In the genomic region with DNA sequence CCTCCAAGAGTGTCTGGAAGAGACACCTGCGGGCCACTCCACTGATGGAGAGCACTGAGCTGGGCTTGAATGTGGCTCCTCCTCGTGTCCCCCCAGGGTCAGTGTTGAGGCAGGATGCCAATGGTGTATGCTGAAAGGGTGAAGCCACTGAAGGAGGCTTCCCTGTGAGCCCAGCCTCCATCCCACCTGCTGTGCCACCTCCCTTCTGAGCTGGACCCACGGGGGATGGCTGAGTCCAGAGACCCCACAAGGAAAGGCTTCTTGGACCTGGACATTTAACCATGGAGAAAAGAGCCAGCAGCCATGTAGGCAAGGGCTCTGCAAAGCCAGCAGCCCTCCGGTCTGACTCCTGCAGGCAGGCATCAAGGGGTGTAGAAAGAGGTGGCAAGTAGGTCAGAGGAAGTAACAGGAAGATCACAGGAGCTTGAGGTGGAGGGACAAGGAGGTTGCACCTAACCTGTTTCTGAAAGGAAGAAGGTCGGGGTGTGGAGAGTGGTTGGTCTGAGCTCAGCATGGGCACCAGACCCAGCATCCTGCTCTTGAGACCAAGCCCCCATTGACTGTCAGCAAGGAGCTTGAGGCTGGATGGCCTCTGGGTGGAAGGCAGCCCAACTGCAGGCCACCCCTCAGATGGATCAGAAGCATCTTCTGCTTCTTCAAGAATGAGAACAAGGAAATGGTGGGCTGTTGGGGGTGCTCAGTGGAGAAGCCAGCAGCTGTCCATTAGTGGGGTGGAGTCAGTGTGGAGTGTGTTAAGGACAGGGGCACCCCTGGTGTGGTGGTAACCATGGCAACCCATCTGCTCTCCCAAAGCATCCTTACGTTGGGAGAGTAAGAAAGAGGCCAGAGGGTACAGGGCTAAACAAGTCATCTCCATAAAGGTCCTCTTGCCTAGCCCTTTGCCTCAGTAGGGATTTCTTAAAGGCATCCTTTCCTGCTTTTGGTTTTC, we compare ENCODE assay signal across 10 cellular contexts.
DNase-seq lines count a peak whose midpoint lies in the region; TF ChIP-seq lines count a peak whose summit lies in the region.
"Had no signal": no experiment of that assay in that cellular context is flagged by ENCODE, and none has a peak within 500 bp of the region (broad histone marks: within the 10 kb centered on the region; RNA-seq: fewer than 3 reads in every experiment).

No MANE protein-coding gene starts in this region.

- TF ChIP-seq CTCF in glutamatergic neuron (IDR thresholded peaks at IDR 0.05; ENCODE audit: partially characterized antibody, unreplicated experiment) = no peak

- no peak for TF ChIP-seq POLR2A in erythroblast (IDR thresholded peaks at IDR 0.05; ENCODE audit: low read length)

- peak overlapping the region; percentile 76 for H3K27ac ChIP-seq in thymus (ENCODE audit: low read depth)
- H3K27ac ChIP-seq: body of pancreas, prostate gland had no signal

- H3K4me3 Mint-ChIP-seq in activated naive CD4-positive, alpha-beta T cell treated with anti-CD3 and anti-CD28 coated beads, Interleukin-2, amount 10 ng/mL, durations not matched to agents 7 days and 5 days = peak overlapping the region; percentile 50
- peak overlapping the region; percentile 34 for H3K4me3 Mint-ChIP-seq in activated CD4-positive, alpha-beta memory T cell treated with anti-CD3 and anti-CD28 coated beads, Interleukin-2, amount 10 ng/mL, durations not matched to agents 7 days and 5 days
- H3K4me3 Mint-ChIP-seq in glutamatergic neuron (ENCODE audit: unreplicated experiment) = peak overlapping the region; percentile 82

- peak; percentile 50 for DNase-seq in activated naive CD4-positive, alpha-beta T cell treated with anti-CD3 and anti-CD28 coated beads, Interleukin-2, amount 10 ng/mL, durations not matched to agents 7 days and 5 days
- no peak for DNase-seq in activated naive CD4-positive, alpha-beta T cell (lab: John Stamatoyannopoulos, UW)
- DNase-seq in activated CD4-positive, alpha-beta memory T cell treated with anti-CD3 and anti-CD28 coated beads, Interleukin-2, amount 10 ng/mL, durations not matched to agents 7 days and 5 days = peak; percentile 34
- DNase-seq in glutamatergic neuron (peak; percentile 45), inferior parietal cortex (ENCODE audit: extremely low spot score) (no peak), kidney glomerular epithelial cell (lab: John Stamatoyannopoulos, UW) (no peak), erythroblast (lab: John Stamatoyannopoulos, UW) (no peak)
- DNase-seq: body of pancreas had no signal

- peak overlapping the region; percentile 89 for H3K27ac Mint-ChIP-seq in activated naive CD4-positive, alpha-beta T cell treated with anti-CD3 and anti-CD28 coated beads, Interleukin-2, amount 10 ng/mL, durations not matched to agents 7 days and 5 days
- peak overlapping the region; percentile 80 for H3K27ac Mint-ChIP-seq in activated CD4-positive, alpha-beta memory T cell treated with anti-CD3 and anti-CD28 coated beads, Interleukin-2, amount 10 ng/mL, durations not matched to agents 7 days and 5 days
- H3K27ac Mint-ChIP-seq in glutamatergic neuron (ENCODE audit: unreplicated experiment) = peak overlapping the region; percentile 95

- no peaks in the 10 kb centered on the region for H3K9me3 ChIP-seq in thymus (ENCODE audit: control insufficient read depth)
- H3K9me3 ChIP-seq: body of pancreas, prostate gland had no signal

- no peaks in the 10 kb centered on the region for H3K27me3 ChIP-seq in thymus (ENCODE audit: control insufficient read depth, insufficient read depth)
- H3K27me3 ChIP-seq: body of pancreas had no signal

- H3K36me3 ChIP-seq in thymus (ENCODE audit: control insufficient read depth, insufficient read depth) = peaks cover 20% of the 10 kb centered on the region
- H3K36me3 ChIP-seq: prostate gland had no signal

- H3K4me1 Mint-ChIP-seq in activated naive CD4-positive, alpha-beta T cell treated with anti-CD3 and anti-CD28 coated beads, Interleukin-2, amount 10 ng/mL, durations not matched to agents 7 days and 5 days = peaks cover 67% of the 10 kb centered on the region
- peaks cover 56% of the 10 kb centered on the region for H3K4me1 Mint-ChIP-seq in activated CD4-positive, alpha-beta memory T cell treated with anti-CD3 and anti-CD28 coated beads, Interleukin-2, amount 10 ng/mL, durations not matched to agents 7 days and 5 days
- peaks cover 81% of the 10 kb centered on the region for H3K4me1 Mint-ChIP-seq in glutamatergic neuron (ENCODE audit: low read depth, unreplicated experiment)

- peaks cover 28% of the 10 kb centered on the region for H3K4me1 ChIP-seq in thymus (ENCODE audit: control insufficient read depth, insufficient read depth, low read length)
- H3K4me1 ChIP-seq: prostate gland had no signal

- CTCF ChIA-PET in activated naive CD4-positive, alpha-beta T cell treated with anti-CD3 and anti-CD28 coated beads, Interleukin-2, amount 10 ng/mL, durations not matched to agents 7 days and 5 days (lab: Charles Lee) = interaction anchor here (1.4 kb wide), 1 partner anchor 16 kb away, joined by 8 read pairs; no protein-coding TSS in a partner anchor
- CTCF ChIA-PET in activated CD4-positive, alpha-beta memory T cell treated with anti-CD3 and anti-CD28 coated beads, Interleukin-2, amount 10 ng/mL, durations not matched to agents 7 days and 5 days (lab: Charles Lee) = interaction anchor here (0.7 to 2.0 kb wide), 3 partner anchors 11 to 132 kb away, joined by 3 to 8 read pairs (median 5); no protein-coding TSS in a partner anchor

- POLR2A ChIA-PET in activated CD4-positive, alpha-beta memory T cell treated with anti-CD3 and anti-CD28 coated beads, Interleukin-2, amount 10 ng/mL, durations not matched to agents 7 days and 5 days (lab: Charles Lee) = interaction anchor here (0.6 to 1.5 kb wide), 8 partner anchors 10 to 745 kb away, joined by 3 to 5 read pairs (median 3); a partner anchor contains a TSS

- H3K36me3 Mint-ChIP-seq in activated naive CD4-positive, alpha-beta T cell treated with anti-CD3 and anti-CD28 coated beads, Interleukin-2, amount 10 ng/mL, durations not matched to agents 7 days and 5 days = peaks cover 17% of the 10 kb centered on the region
- peaks cover 5% of the 10 kb centered on the region for H3K36me3 Mint-ChIP-seq in activated CD4-positive, alpha-beta memory T cell treated with anti-CD3 and anti-CD28 coated beads, Interleukin-2, amount 10 ng/mL, durations not matched to agents 7 days and 5 days (ENCODE audit: low read depth)
- peaks cover 5% of the 10 kb centered on the region for H3K36me3 Mint-ChIP-seq in glutamatergic neuron (ENCODE audit: unreplicated experiment)

- no peak overlapping the region for H3K4me3 ChIP-seq in thymus (ENCODE audit: low read length)
- H3K4me3 ChIP-seq: body of pancreas, prostate gland had no signal

- H3K9me3 Mint-ChIP-seq in activated naive CD4-positive, alpha-beta T cell treated with anti-CD3 and anti-CD28 coated beads, Interleukin-2, amount 10 ng/mL, durations not matched to agents 7 days and 5 days = no peaks in the 10 kb centered on the region
- H3K9me3 Mint-ChIP-seq in activated CD4-positive, alpha-beta memory T cell treated with anti-CD3 and anti-CD28 coated beads, Interleukin-2, amount 10 ng/mL, durations not matched to agents 7 days and 5 days = no peaks in the 10 kb centered on the region
- H3K9me3 Mint-ChIP-seq in glutamatergic neuron (ENCODE audit: unreplicated experiment) = peaks cover 18% of the 10 kb centered on the region

- 69% methylated on average over 6 of the region's 6 CpGs for WGBS in thymus

- H3K27me3 Mint-ChIP-seq in activated naive CD4-positive, alpha-beta T cell treated with anti-CD3 and anti-CD28 coated beads, Interleukin-2, amount 10 ng/mL, durations not matched to agents 7 days and 5 days = no peaks in the 10 kb centered on the region
- H3K27me3 Mint-ChIP-seq in activated CD4-positive, alpha-beta memory T cell treated with anti-CD3 and anti-CD28 coated beads, Interleukin-2, amount 10 ng/mL, durations not matched to agents 7 days and 5 days = no peaks in the 10 kb centered on the region
- H3K27me3 Mint-ChIP-seq in glutamatergic neuron (ENCODE audit: unreplicated experiment) = peaks cover 26% of the 10 kb centered on the region

Comparison
In these comparisons a context has a peak if more than half of its experiments do, and no peak if none do; other contexts are left out.
1. DNase-seq: peak in activated naive CD4-positive, alpha-beta T cell treated with anti-CD3 and anti-CD28 coated beads, Interleukin-2, amount 10 ng/mL, durations not matched to agents 7 days and 5 days (single experiment), activated CD4-positive, alpha-beta memory T cell treated with anti-CD3 and anti-CD28 coated beads, Interleukin-2, amount 10 ng/mL, durations not matched to agents 7 days and 5 days (single experiment) and glutamatergic neuron (single experiment); none in activated naive CD4-positive, alpha-beta T cell (0 of 4), inferior parietal cortex (single experiment), kidney glomerular epithelial cell (single experiment) and erythroblast (0 of 2).
2. Peak in every context shown above with its lines, with median percentiles within 50 percentile points of each other: H3K27ac Mint-ChIP-seq and H3K4me3 Mint-ChIP-seq.